11 cellular contexts compared by ENCODE assay signal in genomic region chr9:21688108-21689102, GRCh38.
A peak's percentile ranks its signal among the peaks of the same experiment; 100 is the strongest.
DNase-seq lines count a peak whose midpoint lies in the region; ATAC-seq and TF ChIP-seq lines count a peak whose summit lies in the region.
"Had no signal": no experiment of that assay in that cellular context is flagged by ENCODE, and none has a peak within 500 bp of the region (broad histone marks: within the 10 kb centered on the region; RNA-seq: fewer than 3 reads in every experiment).

No MANE protein-coding gene starts in this region.

- no peak overlapping the region for H3K27ac ChIP-seq in duodenal mucosa (ENCODE audit: low read depth, low read length)

- H3K27me3 ChIP-seq in duodenal mucosa (ENCODE audit: control insufficient read depth in 1 of 2, insufficient read depth in 2 of 2, low read length in 2 of 2): no peaks in the 10 kb centered on the region
- H3K27me3 ChIP-seq in Caco-2 (replicated peaks; ENCODE audit: control insufficient read depth, insufficient read depth, low read length): no peaks in the 10 kb centered on the region

- H3K4me1 ChIP-seq in duodenal mucosa (ENCODE audit: control insufficient read depth in 1 of 2, insufficient read depth in 2 of 2, low read length in 2 of 2) (peaks cover 9 to 27% of the 10 kb centered on the region in 2 donors), Caco-2 (peaks cover 12% of the 10 kb centered on the region)

- POLR2A ChIA-PET in Caco-2 (lab: Charles Lee): no interaction called here

- no TSS peak for BruUV-seq in Caco-2 (replicated peaks; lab: Mats Ljungman, UMichigan)

- H3K4me3 ChIP-seq in duodenal mucosa (ENCODE audit: low read depth in 1 of 2, low read length in 2 of 2): peak overlapping the region; percentile 29 to 52
- no peak overlapping the region for H3K4me3 ChIP-seq in Caco-2 (ENCODE audit: low read depth, low read length)

- no peaks in the 10 kb centered on the region for H3K36me3 ChIP-seq in duodenal mucosa (ENCODE audit: control insufficient read depth in 1 of 2, insufficient read depth in 2 of 2, low read length in 2 of 2)
- no peaks in the 10 kb centered on the region for H3K36me3 ChIP-seq in Caco-2 (ENCODE audit: control insufficient read depth, insufficient read depth, low read length)

- intact Hi-C loops in posterior vena cava (cut with DNase I): no loop called here
- intact Hi-C loops in Caco-2 (cut with micrococcal nuclease; ENCODE audit: unreplicated experiment): no loop called here

- H3K9me3 Mint-ChIP-seq in Caco-2 (ENCODE audit: unreplicated experiment) (no peaks in the 10 kb centered on the region), endothelial cell (ENCODE audit: unreplicated experiment) (no peaks in the 10 kb centered on the region)
- H3K9me3 Mint-ChIP-seq: stimulated activated memory B cell treated with anti-CD40 and anti-IgM and Interleukin-4, amounts not matched to agents 10 μg/mL and 1 μg/mL and 100 μg/mL, for 72 hours had no signal

- H3K4me3 Mint-ChIP-seq in Caco-2 (ENCODE audit: unreplicated experiment) (no peak overlapping the region), endothelial cell (ENCODE audit: unreplicated experiment) (no peak overlapping the region)
- H3K4me3 Mint-ChIP-seq: stimulated activated memory B cell treated with anti-CD40 and anti-IgM and Interleukin-4, amounts not matched to agents 10 μg/mL and 1 μg/mL and 100 μg/mL, for 72 hours had no signal

- H3K36me3 Mint-ChIP-seq in Caco-2 (ENCODE audit: insufficient read depth, unreplicated experiment) (no peaks in the 10 kb centered on the region), endothelial cell (ENCODE audit: low read depth, unreplicated experiment) (no peaks in the 10 kb centered on the region)
- H3K36me3 Mint-ChIP-seq: stimulated activated memory B cell treated with anti-CD40 and anti-IgM and Interleukin-4, amounts not matched to agents 10 μg/mL and 1 μg/mL and 100 μg/mL, for 72 hours had no signal

- peak overlapping the region in 1 of 2 donors; percentile 39 for H3K9ac ChIP-seq in duodenal mucosa (ENCODE audit: low read depth in 1 of 2, low read length in 2 of 2)

- no peak overlapping the region for H3K27ac Mint-ChIP-seq in Caco-2 (ENCODE audit: unreplicated experiment)
- H3K27ac Mint-ChIP-seq in endothelial cell (ENCODE audit: unreplicated experiment): no peak overlapping the region
- H3K27ac Mint-ChIP-seq: stimulated activated memory B cell treated with anti-CD40 and anti-IgM and Interleukin-4, amounts not matched to agents 10 μg/mL and 1 μg/mL and 100 μg/mL, for 72 hours had no signal

- no peaks in the 10 kb centered on the region for H3K4me1 Mint-ChIP-seq in Caco-2 (ENCODE audit: low read depth, unreplicated experiment)
- H3K4me1 Mint-ChIP-seq in endothelial cell (ENCODE audit: unreplicated experiment): no peaks in the 10 kb centered on the region

- H3K9me3 ChIP-seq in duodenal mucosa (ENCODE audit: control insufficient read depth in 1 of 2, low read length in 2 of 2): no peaks in the 10 kb centered on the region
- H3K9me3 ChIP-seq in Caco-2: no peaks in the 10 kb centered on the region

- no peak for ATAC-seq in HG02852 (IDR thresholded peaks at IDR 0.05; ENCODE audit: unreplicated experiment)
- ATAC-seq: stimulated activated memory B cell treated with anti-CD40 and anti-IgM and Interleukin-4, amounts not matched to agents 10 μg/mL and 1 μg/mL and 100 μg/mL, for 72 hours had no signal

- no peak for TF ChIP-seq CTCF in Caco-2 (IDR thresholded peaks at IDR 0.05; ENCODE audit: insufficient read depth in 1 of 2, low read depth in 1 of 2, low read length in 1 of 2, severe bottlenecking in 1 of 2, unreplicated experiment in 1 of 2)
- no peak for TF ChIP-seq CTCF in endothelial cell (IDR thresholded peaks at IDR 0.05; ENCODE audit: unreplicated experiment)

- H3K27me3 Mint-ChIP-seq in Caco-2 (ENCODE audit: insufficient read depth, unreplicated experiment) (no peaks in the 10 kb centered on the region), endothelial cell (ENCODE audit: unreplicated experiment) (no peaks in the 10 kb centered on the region)
- H3K27me3 Mint-ChIP-seq: stimulated activated memory B cell treated with anti-CD40 and anti-IgM and Interleukin-4, amounts not matched to agents 10 μg/mL and 1 μg/mL and 100 μg/mL, for 72 hours had no signal

- DNase-seq in EL (peak; percentile 71), NCI-H774 (lab: John Stamatoyannopoulos, UW) (peak; percentile 44), posterior vena cava (ENCODE audit: low spot score) (peak; percentile 86), SIG-M5 treated with dmso at 0.1 percent for 504 hours (lab: John Stamatoyannopoulos, UW; ENCODE audit: unreplicated experiment) (no peak), Caco-2 (no peak), endothelial cell (ENCODE audit: low spot score) (no peak)
- DNase-seq: activated CD4-positive, alpha-beta T cell treated with anti-CD3 and anti-CD28 coated beads for 1 hour; NCI-H1930 had no signal

- CTCF ChIA-PET in Caco-2 (lab: Charles Lee): no interaction called here

Comparison
In these comparisons a context has a peak if more than half of its experiments do, and no peak if none do; other contexts are left out.
1. DNase-seq: peak in EL (single experiment), NCI-H774 (single experiment) and posterior vena cava (single experiment); none in SIG-M5 treated with dmso at 0.1 percent for 504 hours (single experiment), Caco-2 (0 of 2) and endothelial cell (single experiment).